In genomic region chr6:17928514-17929430, GRCh38 we compare ENCODE assay signal across 12 cellular contexts. TPM values are rescaled to one million over a fixed set of nuclear protein-coding genes. Genes with fewer than 3 reads are reported as not detected.
DNase-seq lines count a peak whose midpoint lies in the region; ATAC-seq and TF ChIP-seq lines count a peak whose summit lies in the region.
"Had no signal": no experiment of that assay in that cellular context is flagged by ENCODE, and none has a peak within 500 bp of the region (broad histone marks: within the 10 kb centered on the region; RNA-seq: fewer than 3 reads in every experiment).

No MANE protein-coding gene starts in this region.

- H3K27me3 Mint-ChIP-seq in activated naive CD4-positive, alpha-beta T cell treated with anti-CD3 and anti-CD28 coated beads for 36 hours (ENCODE audit: low read depth) = peaks cover 19% of the 10 kb centered on the region

- H3K9me3 ChIP-seq in RWPE2 (ENCODE audit: severe bottlenecking) (no peaks in the 10 kb centered on the region), muscle layer of duodenum (ENCODE audit: control insufficient read depth in 1 of 2, low read length in 2 of 2) (no peaks in the 10 kb centered on the region)

- peak; percentile 20 for DNase-seq in A172 (ENCODE audit: low spot score)
- DNase-seq in RWPE2 (ENCODE audit: low spot score) = no peak
- peak; percentile 52 for DNase-seq in epithelial cell of esophagus (ENCODE audit: low read depth)
- DNase-seq in activated naive CD4-positive, alpha-beta T cell treated with anti-CD3 and anti-CD28 coated beads for 36 hours = no peak
- DNase-seq: NCI-H1417, T-helper 9 cell had no signal

- CTCF ChIA-PET in activated naive CD4-positive, alpha-beta T cell treated with anti-CD3 and anti-CD28 coated beads for 36 hours (lab: Charles Lee) = interaction anchor here (0.6 to 1.1 kb wide), 2 partner anchors 37 to 44 kb away, joined by 3 read pairs; no protein-coding TSS in a partner anchor

- intact Hi-C loops in activated naive CD4-positive, alpha-beta T cell treated with anti-CD3 and anti-CD28 coated beads for 36 hours (cut with micrococcal nuclease) = no loop called here

- no peak for ATAC-seq in RWPE2 (ENCODE audit: low read depth)
- no peak for ATAC-seq in GM18511 (IDR thresholded peaks at IDR 0.05; ENCODE audit: unreplicated experiment)
- no peak for ATAC-seq in GM18517 (IDR thresholded peaks at IDR 0.05; ENCODE audit: unreplicated experiment)
- no peak for ATAC-seq in GM21390 (IDR thresholded peaks at IDR 0.05; ENCODE audit: unreplicated experiment)

- H3K36me3 ChIP-seq in RWPE2 (ENCODE audit: low read depth) (peaks cover 5% of the 10 kb centered on the region; the same call in 1 of the 2 replicates), muscle layer of duodenum (ENCODE audit: control insufficient read depth in 1 of 2, insufficient read depth in 2 of 2, low read length in 2 of 2) (no peaks in the 10 kb centered on the region)

- H3K4me3 ChIP-seq in RWPE2 (ENCODE audit: severe bottlenecking) (no peak overlapping the region), epithelial cell of esophagus (ENCODE audit: low read length) (no peak overlapping the region), muscle layer of duodenum (ENCODE audit: low read depth in 1 of 2, low read length in 2 of 2) (no peak overlapping the region)

- no peak for TF ChIP-seq CTCF in RWPE2 (IDR thresholded peaks at IDR 0.05; ENCODE audit: poor library complexity, severe bottlenecking)
- TF ChIP-seq CTCF in epithelial cell of esophagus (IDR thresholded peaks at IDR 0.05; ENCODE audit: insufficient read depth, low read depth, low read length, missing control alignments) = no peak

- H3K27ac Mint-ChIP-seq in activated naive CD4-positive, alpha-beta T cell treated with anti-CD3 and anti-CD28 coated beads for 36 hours = no peak overlapping the region

- H3K4me1 Mint-ChIP-seq in activated naive CD4-positive, alpha-beta T cell treated with anti-CD3 and anti-CD28 coated beads for 36 hours (ENCODE audit: low read depth) = no peaks in the 10 kb centered on the region

- H3K4me1 ChIP-seq in RWPE2 (ENCODE audit: insufficient read depth, poor library complexity, severe bottlenecking) = peaks cover 37% of the 10 kb centered on the region
- peaks cover 7 to 46% of the 10 kb centered on the region in 2 donors for H3K4me1 ChIP-seq in muscle layer of duodenum (ENCODE audit: control insufficient read depth in 1 of 2, insufficient read depth in 2 of 2, low read length in 2 of 2)
- H3K4me1 ChIP-seq: parathyroid adenoma had no signal

- no peaks in the 10 kb centered on the region for H3K9me3 Mint-ChIP-seq in activated naive CD4-positive, alpha-beta T cell treated with anti-CD3 and anti-CD28 coated beads for 36 hours

- no peaks in the 10 kb centered on the region for H3K27me3 ChIP-seq in RWPE2 (ENCODE audit: insufficient read depth, poor library complexity, severe bottlenecking)
- no peaks in the 10 kb centered on the region for H3K27me3 ChIP-seq in muscle layer of duodenum (ENCODE audit: low read depth, low read length)

- peak overlapping the region; percentile 51 for H3K27ac ChIP-seq in RWPE2 (ENCODE audit: poor library complexity, severe bottlenecking)
- H3K27ac ChIP-seq in muscle layer of duodenum (ENCODE audit: low read length) = peak overlapping the region; percentile 60
- H3K27ac ChIP-seq: HL-60 had no signal

- H3K36me3 Mint-ChIP-seq in activated naive CD4-positive, alpha-beta T cell treated with anti-CD3 and anti-CD28 coated beads for 36 hours (ENCODE audit: low read depth) = no peaks in the 10 kb centered on the region

- no peak overlapping the region for H3K4me3 Mint-ChIP-seq in activated naive CD4-positive, alpha-beta T cell treated with anti-CD3 and anti-CD28 coated beads for 36 hours

RNA-seq across cellular contexts. Expression of gene KIF13A, which starts 58.7 kb away (rescaled TPM):
- total RNA-seq in A172 (2014; rRNA removed; shearing (Covaris generic)) = 22.9 and 25.9 TPM in 2 replicates
- not detected for total RNA-seq in activated naive CD4-positive, alpha-beta T cell treated with anti-CD3 and anti-CD28 coated beads for 36 hours

Comparison
In these comparisons a context has a peak if more than half of its experiments do, and no peak if none do; other contexts are left out.
1. DNase-seq: peak in A172 (single experiment) and epithelial cell of esophagus (single experiment); none in RWPE2 (single experiment) and activated naive CD4-positive, alpha-beta T cell treated with anti-CD3 and anti-CD28 coated beads for 36 hours (single experiment).
2. RNA of gene KIF13A, which starts 58.7 kb away (total RNA-seq): 22.9 to 25.9 TPM in A172; not detected in activated naive CD4-positive, alpha-beta T cell treated with anti-CD3 and anti-CD28 coated beads for 36 hours; every median in the first group is over 10 times any median in the second.